Comparison of ENCODE assay signal across 1 cellular context in genomic region chr17:28370744-28371103, GRCh38.
TF ChIP-seq lines count a peak whose summit lies in the region.

No MANE protein-coding gene starts in this region.

TF ChIP-seq in HEK293, 187 proteins besides CTCF, POLR2A, EP300 and RAD21 (continued from another document):
- TF ChIP-seq ATF2 (tag by site-specific recombination; IDR thresholded peaks at IDR 0.05; ENCODE audit: low read depth) = no peak
